In genomic region chr11:10692716-10693115, GRCh38 we compare ENCODE assay signal across 12 cellular contexts. TPM values are rescaled to one million over a fixed set of nuclear protein-coding genes. Genes with fewer than 3 reads are reported as not detected.
A peak's percentile ranks its signal among the peaks of the same experiment; 100 is the strongest.
DNase-seq lines count a peak whose midpoint lies in the region; ATAC-seq and TF ChIP-seq lines count a peak whose summit lies in the region.
"Had no signal": no experiment of that assay in that cellular context is flagged by ENCODE, and none has a peak within 500 bp of the region (broad histone marks: within the 10 kb centered on the region; RNA-seq: fewer than 3 reads in every experiment).

No MANE protein-coding gene starts in this region.

- ATAC-seq in upper lobe of left lung (ENCODE audit: low FRiP score in 2 of 2), result peak in 1 of 2 donors; percentile 16
- ATAC-seq in PC-3, result no peak
- ATAC-seq in GM19463 (IDR thresholded peaks at IDR 0.05; ENCODE audit: unreplicated experiment), result no peak

- H3K27me3 ChIP-seq in ovary (no peaks in the 10 kb centered on the region), upper lobe of left lung (no peaks in the 10 kb centered on the region), PC-3 (ENCODE audit: low read length) (no peaks in the 10 kb centered on the region)

- H3K79me2 ChIP-seq in PC-3 (ENCODE audit: low read length), result no peaks in the 10 kb centered on the region

- H3K27ac ChIP-seq in ovary, result peak overlapping the region; percentile 73
- H3K27ac ChIP-seq in upper lobe of left lung, result peak overlapping the region in 3 of 4 donors; percentile 54 to 72 (median 69)
- no peak overlapping the region for H3K27ac ChIP-seq in PC-3 (ENCODE audit: low read length)

- intact Hi-C loops in ovary (cut with DNase I), result loop anchor here in 2 of 4 donors (5.0 to 10.0 kb wide), 3 partner anchors 35 to 68 kb away; no protein-coding TSS in a partner anchor
- intact Hi-C loops in PC-3 (cut with micrococcal nuclease), result no loop called here

- H3K4me3 Mint-ChIP-seq in activated naive CD4-positive, alpha-beta T cell treated with anti-CD3 and anti-CD28 coated beads, Interleukin-2, amount 10 ng/mL, durations not matched to agents 7 days and 5 days, result no peak overlapping the region

- H3K36me3 Mint-ChIP-seq in activated naive CD4-positive, alpha-beta T cell treated with anti-CD3 and anti-CD28 coated beads, Interleukin-2, amount 10 ng/mL, durations not matched to agents 7 days and 5 days, result no peaks in the 10 kb centered on the region

- POLR2A ChIA-PET in PC-3 (lab: Charles Lee; ENCODE audit: unreplicated experiment), result no interaction called here

- BruUV-seq in PC-3 (replicated peaks; lab: Mats Ljungman, UMichigan), result no TSS peak

- H4K20me1 ChIP-seq in PC-3 (ENCODE audit: low read length), result no peaks in the 10 kb centered on the region

- WGBS in ovary, 3 donors, result 6 to 18% (median 6%) methylated on average over 6 of the region's 6 CpGs
- WGBS in upper lobe of left lung, 2 donors, result 33 to 49% methylated on average over 5 to 6 of the region's 6 CpGs

- H3K4me3 ChIP-seq in fibroblast of villous mesenchyme (ENCODE audit: low read depth, low read length) (peak overlapping the region; percentile 47), ovary (peak overlapping the region; percentile 52), upper lobe of left lung (peak overlapping the region in 3 of 4 donors; percentile 3 to 36 (median 36)), PC-3 (ENCODE audit: low read length) (no peak overlapping the region)

- H3K9ac ChIP-seq in PC-3 (ENCODE audit: low read length), result no peak overlapping the region

- H3K4me1 ChIP-seq in ovary (ENCODE audit: insufficient read depth) (peaks cover 5% of the 10 kb centered on the region), upper lobe of left lung (peaks cover 11 to 33% (median 20%) of the 10 kb centered on the region in 4 donors), PC-3 (ENCODE audit: insufficient read depth, low read length) (peaks cover 8% of the 10 kb centered on the region; the same call in 1 of the 2 replicates)

- peaks cover 52% of the 10 kb centered on the region for H3K27me3 Mint-ChIP-seq in activated naive CD4-positive, alpha-beta T cell treated with anti-CD3 and anti-CD28 coated beads, Interleukin-2, amount 10 ng/mL, durations not matched to agents 7 days and 5 days

- H3K4me2 ChIP-seq in PC-3 (ENCODE audit: low read length), result no peak overlapping the region

- no peak for TF ChIP-seq CTCF in fibroblast of villous mesenchyme (IDR thresholded peaks at IDR 0.05; ENCODE audit: insufficient read depth, low read depth, low read length)
- no peak for TF ChIP-seq CTCF in ovary (IDR thresholded peaks at IDR 0.05)
- no peak for TF ChIP-seq CTCF in upper lobe of left lung (IDR thresholded peaks at IDR 0.05)
- TF ChIP-seq CTCF in PC-3 (conservative IDR thresholded peaks at IDR 0.05; ENCODE audit: low read depth, low read length), result no peak

- no peaks in the 10 kb centered on the region for H3K9me3 Mint-ChIP-seq in activated naive CD4-positive, alpha-beta T cell treated with anti-CD3 and anti-CD28 coated beads, Interleukin-2, amount 10 ng/mL, durations not matched to agents 7 days and 5 days

- no peaks in the 10 kb centered on the region for H3F3A ChIP-seq in PC-3 (ENCODE audit: low read length, unreplicated experiment)

- TF ChIP-seq EP300 in ovary (IDR thresholded peaks at IDR 0.05) (no peak), upper lobe of left lung (IDR thresholded peaks at IDR 0.05) (no peak)

- no peak overlapping the region for H3K27ac Mint-ChIP-seq in activated naive CD4-positive, alpha-beta T cell treated with anti-CD3 and anti-CD28 coated beads, Interleukin-2, amount 10 ng/mL, durations not matched to agents 7 days and 5 days

- H3K9me3 ChIP-seq in ovary (no peaks in the 10 kb centered on the region), upper lobe of left lung (no peaks in the 10 kb centered on the region), PC-3 (ENCODE audit: low read length) (no peaks in the 10 kb centered on the region)

- no peak overlapping the region for H2AFZ ChIP-seq in PC-3 (ENCODE audit: low read length)

- H3K4me1 Mint-ChIP-seq in activated naive CD4-positive, alpha-beta T cell treated with anti-CD3 and anti-CD28 coated beads, Interleukin-2, amount 10 ng/mL, durations not matched to agents 7 days and 5 days, result no peaks in the 10 kb centered on the region

- no peaks in the 10 kb centered on the region for H3K36me3 ChIP-seq in ovary
- H3K36me3 ChIP-seq in upper lobe of left lung, result no peaks in the 10 kb centered on the region
- no peaks in the 10 kb centered on the region for H3K36me3 ChIP-seq in PC-3 (ENCODE audit: low read depth, low read length)

- no peak for TF ChIP-seq POLR2A in ovary (IDR thresholded peaks at IDR 0.05)
- no peak for TF ChIP-seq POLR2A in upper lobe of left lung (IDR thresholded peaks at IDR 0.05)

- peak; percentile 31 for DNase-seq in NCI-H146 (lab: John Stamatoyannopoulos, UW)
- no peak for DNase-seq in NCI-H146 treated with DMSO at 0.1 percent for 48 hours (lab: John Stamatoyannopoulos, UW; ENCODE audit: unreplicated experiment)
- DNase-seq in fibroblast of villous mesenchyme (ENCODE audit: low read depth), result no peak
- DNase-seq in ovary, result peak in 1 of 5 donors; percentile 24
- DNase-seq in upper lobe of left lung, result peak in 1 of 2 donors; percentile 71
- DNase-seq in PC-3, result no peak
- DNase-seq in activated naive CD4-positive, alpha-beta T cell treated with anti-CD3 and anti-CD28 coated beads, Interleukin-2, amount 10 ng/mL, durations not matched to agents 7 days and 5 days, result no peak
- DNase-seq: 8988T; activated CD4-positive, alpha-beta T cell treated with anti-CD3 and anti-CD28 coated beads, Interleukin-2, amount 50 U/mL, for 4 hours; activated naive CD4-positive, alpha-beta T cell; NCI-H1436 treated with DMSO at 0.1 percent for 48 hours had no signal

- CTCF ChIA-PET in PC-3 (lab: Charles Lee), result no interaction called here
- CTCF ChIA-PET in activated naive CD4-positive, alpha-beta T cell treated with anti-CD3 and anti-CD28 coated beads, Interleukin-2, amount 10 ng/mL, durations not matched to agents 7 days and 5 days (lab: Charles Lee), result no interaction called here

- H3K9me2 ChIP-seq in PC-3 (replicated peaks; ENCODE audit: low read length), result no peaks in the 10 kb centered on the region

RNA-seq across cellular contexts. Expression of gene IRAG1, which starts 0.8 kb away (rescaled TPM):
- total RNA-seq in fibroblast of villous mesenchyme, result 66.0 and 89.4 TPM in 2 replicates
- 10 to 100 TPM in 6 of 7 donors, 1 to 10 TPM in 1; 5.8 to 89.5 (median 29.8) TPM for total RNA-seq in ovary
- polyA plus RNA-seq in ovary, result 10 to 100 TPM; 16.3 to 70.6 TPM
- 10 to 100 TPM in 1 of 6 donors, 1 to 10 TPM in 5; 2.4 to 16.3 (median 7.5) TPM for total RNA-seq in upper lobe of left lung
- total RNA-seq in PC-3 (2014; rRNA removed), result 0.29 TPM in 1 of 2 replicates, not detected in the other

RNA-seq across cellular contexts. Expression of gene CTR9, which starts 58.3 kb away (rescaled TPM):
- total RNA-seq in fibroblast of villous mesenchyme, result 20.6 and 36.7 TPM in 2 replicates
- 10 to 100 TPM; 18.5 to 40.6 (median 32.5) TPM for total RNA-seq in ovary
- 10 to 100 TPM; 18.0 to 31.2 TPM for polyA plus RNA-seq in ovary
- total RNA-seq in upper lobe of left lung, result 10 to 100 TPM in 5 of 6 donors, 1 to 10 TPM in 1; 9.9 to 35.4 (median 26.9) TPM
- total RNA-seq in PC-3 (2014; rRNA removed), result 20.0 and 21.9 TPM in 2 replicates
